ENCODE assay signal across 3 cellular contexts in the genomic region with DNA sequence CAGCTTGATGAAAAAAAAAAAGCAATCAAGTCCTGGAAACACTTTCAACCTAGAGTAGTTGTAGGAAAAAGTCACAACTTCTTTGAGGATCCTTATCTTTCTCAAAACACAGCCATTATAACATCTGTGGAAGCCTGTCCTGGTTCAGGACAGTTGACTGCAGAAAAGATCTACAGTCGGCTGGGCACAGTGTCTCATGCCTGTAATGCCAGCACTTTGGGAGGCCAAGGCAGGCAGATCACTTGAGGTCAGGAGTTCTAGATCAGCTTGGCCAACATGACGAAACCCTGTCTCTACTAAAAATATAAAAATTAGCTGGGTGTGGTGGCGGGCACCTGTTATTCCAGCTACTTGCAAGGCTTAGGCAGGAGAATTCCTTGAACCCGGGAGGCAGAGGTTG. TPM values are rescaled to one million over a fixed set of nuclear protein-coding genes. Genes with fewer than 3 reads are reported as not detected.
"Had no signal": no experiment of that assay in that cellular context is flagged by ENCODE, and none has a peak within 500 bp of the region (broad histone marks: within the 10 kb centered on the region; RNA-seq: fewer than 3 reads in every experiment).

No MANE protein-coding gene starts in this region.

RNA-seq across cellular contexts. Expression of a gene that starts 37.6 kb away (rescaled TPM):
- total RNA-seq: LHCN-M2, PC-3, SK-MEL-5 had no signal
